ENCODE assay signal across 8 cellular contexts in the genomic region with DNA sequence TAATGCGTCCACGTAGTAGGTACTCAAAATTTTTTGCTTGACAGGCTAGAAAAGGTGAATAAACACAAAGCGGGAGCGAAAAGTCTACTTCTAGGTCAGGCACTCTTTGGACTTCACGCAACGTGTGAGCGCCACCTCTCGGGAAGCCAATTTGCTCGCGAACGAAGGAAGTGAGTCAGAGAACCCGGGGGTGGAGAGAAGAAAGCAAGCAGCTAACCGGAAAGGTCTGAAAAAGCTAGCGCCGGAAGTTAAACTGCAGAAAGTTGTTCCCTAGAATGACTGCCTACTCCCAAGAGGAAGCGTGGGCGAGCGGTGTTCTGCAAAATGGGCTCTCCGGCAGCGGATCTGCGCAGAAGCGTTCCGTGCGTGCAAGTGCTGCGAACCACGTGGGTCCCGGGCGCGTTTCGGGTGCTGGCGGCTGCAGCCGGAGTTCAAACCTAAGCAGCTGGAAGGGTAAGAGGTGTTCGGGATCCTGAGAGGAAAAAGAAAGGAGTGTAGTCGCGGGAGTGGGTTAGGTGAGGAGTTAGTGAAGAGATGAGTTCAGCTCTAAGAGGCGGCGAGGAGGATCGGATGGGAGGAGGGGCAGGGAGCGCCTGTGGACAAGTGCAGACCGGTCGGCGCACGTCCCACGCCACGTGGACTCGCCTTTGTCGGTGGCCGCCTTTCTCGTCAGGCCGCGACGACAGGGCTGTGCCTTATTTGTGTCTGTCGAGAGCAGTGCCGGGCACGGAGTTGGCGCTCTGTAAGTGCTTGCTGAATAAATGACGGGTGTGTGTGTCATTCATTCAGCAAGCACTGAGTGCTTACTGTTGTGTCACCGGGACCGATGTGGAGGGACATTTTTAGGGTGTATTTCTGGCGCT. TPM values are rescaled to one million over a fixed set of nuclear protein-coding genes. Genes with fewer than 3 reads are reported as not detected.
DNase-seq lines count a peak whose midpoint lies in the region; ATAC-seq and TF ChIP-seq lines count a peak whose summit lies in the region.

A gene (plus strand): TSS at position 350 of the 863 bp plus-strand sequence. CDS start 2,096 bp downstream, outside the sequence.

- H3K27me3 Mint-ChIP-seq in activated T-helper 2 cell treated with anti-CD3 and anti-CD28 coated beads, Interferon-gamma antibody, Interleukin-2, Interleukin-4, amounts not matched to agents 10 μg/mL and 5 μg/mL and 100 μg/mL, durations not matched to agents 14 hours and 24 hours and 36 hours (ENCODE audit: low read depth), result no peaks in the 10 kb centered on the region
- H3K27me3 Mint-ChIP-seq in nephron (ENCODE audit: low read depth), result no peaks in the 10 kb centered on the region
- no peaks in the 10 kb centered on the region for H3K27me3 Mint-ChIP-seq in stimulated activated naive CD8-positive, alpha-beta T cell treated with anti-CD3 and anti-CD28 coated beads, Interleukin-15, amount 100 ng/mL, for 72 hours

- peaks cover 19% of the 10 kb centered on the region for H3K4me1 Mint-ChIP-seq in activated T-helper 2 cell treated with anti-CD3 and anti-CD28 coated beads, Interferon-gamma antibody, Interleukin-2, Interleukin-4, amounts not matched to agents 10 μg/mL and 5 μg/mL and 100 μg/mL, durations not matched to agents 14 hours and 24 hours and 36 hours (ENCODE audit: low read depth)
- H3K4me1 Mint-ChIP-seq in nephron, result no peaks in the 10 kb centered on the region
- peaks cover 29% of the 10 kb centered on the region for H3K4me1 Mint-ChIP-seq in stimulated activated naive CD8-positive, alpha-beta T cell treated with anti-CD3 and anti-CD28 coated beads, Interleukin-15, amount 100 ng/mL, for 72 hours

- peak within 1 kb of the TSS; percentile 84 for H3K4me3 ChIP-seq in LNCaP clone FGC (ENCODE audit: low read depth, low read length)
- peak within 1 kb of the TSS; percentile 91 for H3K4me3 ChIP-seq in fibroblast of the aortic adventitia (ENCODE audit: low read depth, low read length)

- TF ChIP-seq CTCF in LNCaP clone FGC (IDR thresholded peaks at IDR 0.05; ENCODE audit: control insufficient read depth, extremely low read depth, insufficient read depth), result peak; percentile 92
- peak; percentile 92 for TF ChIP-seq CTCF in RWPE1 (conservative IDR thresholded peaks at IDR 0.05; ENCODE audit: low read depth)
- TF ChIP-seq CTCF in fibroblast of the aortic adventitia (IDR thresholded peaks at IDR 0.05; ENCODE audit: insufficient read depth, low read length), result peak; percentile 78
- TF ChIP-seq CTCF in nephron (IDR thresholded peaks at IDR 0.05; ENCODE audit: unreplicated experiment in 3 of 3), result peak; percentile 79 to 88 (median 79)

- H3K9me3 Mint-ChIP-seq in activated T-helper 2 cell treated with anti-CD3 and anti-CD28 coated beads, Interferon-gamma antibody, Interleukin-2, Interleukin-4, amounts not matched to agents 10 μg/mL and 5 μg/mL and 100 μg/mL, durations not matched to agents 14 hours and 24 hours and 36 hours, result no peaks in the 10 kb centered on the region
- no peaks in the 10 kb centered on the region for H3K9me3 Mint-ChIP-seq in nephron
- H3K9me3 Mint-ChIP-seq in stimulated activated naive CD8-positive, alpha-beta T cell treated with anti-CD3 and anti-CD28 coated beads, Interleukin-15, amount 100 ng/mL, for 72 hours, result no peaks in the 10 kb centered on the region

- peak within 1 kb of the TSS; percentile 89 for H3K27ac ChIP-seq in RWPE1

- H3K9ac ChIP-seq in ES-I3 (ENCODE audit: low read depth, low read length), result peak within 1 kb of the TSS; percentile 73

- POLR2A ChIA-PET in RWPE1 (lab: Yijun Ruan, JAX; ENCODE audit: low non-redundant PET), result no interaction called here

- intact Hi-C loops in activated T-helper 2 cell treated with anti-CD3 and anti-CD28 coated beads, Interferon-gamma antibody, Interleukin-2, Interleukin-4, amounts not matched to agents 10 μg/mL and 5 μg/mL and 100 μg/mL, durations not matched to agents 14 hours and 24 hours and 36 hours (cut with micrococcal nuclease), result loop anchor here (1.0 to 10.0 kb wide), 6 partner anchors 13 to 779 kb away; a partner anchor contains a TSS

- H3K9me3 ChIP-seq in ES-I3 (ENCODE audit: control insufficient read depth, insufficient read depth, low read length), result no peaks in the 10 kb centered on the region

- CTCF ChIA-PET in RWPE1 (lab: Yijun Ruan, JAX), result interaction anchor here (0.6 to 1.3 kb wide), 11 partner anchors 12 to 291 kb away, joined by 3 to 8 read pairs (median 4); no protein-coding TSS in a partner anchor

- H3K4me3 Mint-ChIP-seq in activated T-helper 2 cell treated with anti-CD3 and anti-CD28 coated beads, Interferon-gamma antibody, Interleukin-2, Interleukin-4, amounts not matched to agents 10 μg/mL and 5 μg/mL and 100 μg/mL, durations not matched to agents 14 hours and 24 hours and 36 hours (ENCODE audit: low read depth), result no peak within 1 kb of the TSS
- H3K4me3 Mint-ChIP-seq in nephron, result peak within 1 kb of the TSS in 1 of 3 experiments; percentile 26
- H3K4me3 Mint-ChIP-seq in stimulated activated naive CD8-positive, alpha-beta T cell treated with anti-CD3 and anti-CD28 coated beads, Interleukin-15, amount 100 ng/mL, for 72 hours, result no peak within 1 kb of the TSS

- peaks cover 15% of the 10 kb centered on the region; the same call in 1 of the 2 replicates for H3K36me3 ChIP-seq in ES-I3 (ENCODE audit: insufficient read depth, low read length)

- peak; percentile 93 for ATAC-seq in stimulated activated naive CD8-positive, alpha-beta T cell treated with anti-CD3 and anti-CD28 coated beads, Interleukin-15, amount 100 ng/mL, for 72 hours

- 0 out of 2 replicates have a peak, but pooled peaks cover 6% of the 10 kb centered on the region for H3K4me1 ChIP-seq in ES-I3 (ENCODE audit: insufficient read depth, low read length)

- DNase-seq in H4 (ENCODE audit: low spot score), result peak; percentile 99
- peak; percentile 99 for DNase-seq in LNCaP clone FGC (ENCODE audit: low read depth)
- peak; percentile 96 for DNase-seq in RWPE1 (ENCODE audit: low spot score)
- peak; percentile 99 for DNase-seq in activated T-helper 2 cell treated with anti-CD3 and anti-CD28 coated beads, Interferon-gamma antibody, Interleukin-2, Interleukin-4, amounts not matched to agents 10 μg/mL and 5 μg/mL and 100 μg/mL, durations not matched to agents 14 hours and 24 hours and 36 hours (ENCODE audit: low spot score)
- DNase-seq in fibroblast of the aortic adventitia (ENCODE audit: low read depth), result peak; percentile 100
- peak; percentile 99 for DNase-seq in stimulated activated naive CD8-positive, alpha-beta T cell treated with anti-CD3 and anti-CD28 coated beads, Interleukin-15, amount 100 ng/mL, for 72 hours

- H3K36me3 Mint-ChIP-seq in activated T-helper 2 cell treated with anti-CD3 and anti-CD28 coated beads, Interferon-gamma antibody, Interleukin-2, Interleukin-4, amounts not matched to agents 10 μg/mL and 5 μg/mL and 100 μg/mL, durations not matched to agents 14 hours and 24 hours and 36 hours (ENCODE audit: low read depth), result peaks cover 16% of the 10 kb centered on the region
- peaks cover 18% of the 10 kb centered on the region for H3K36me3 Mint-ChIP-seq in nephron (ENCODE audit: low read depth)

- no peak within 1 kb of the TSS for H3K27ac Mint-ChIP-seq in activated T-helper 2 cell treated with anti-CD3 and anti-CD28 coated beads, Interferon-gamma antibody, Interleukin-2, Interleukin-4, amounts not matched to agents 10 μg/mL and 5 μg/mL and 100 μg/mL, durations not matched to agents 14 hours and 24 hours and 36 hours
- no peak within 1 kb of the TSS for H3K27ac Mint-ChIP-seq in nephron
- H3K27ac Mint-ChIP-seq in stimulated activated naive CD8-positive, alpha-beta T cell treated with anti-CD3 and anti-CD28 coated beads, Interleukin-15, amount 100 ng/mL, for 72 hours, result no peak within 1 kb of the TSS

RNA-seq across cellular contexts. Expression of the gene that starts here (rescaled TPM):
- total RNA-seq in H4 (2014; rRNA removed; shearing (Covaris generic)), result 510 and 574 TPM in 2 replicates
- total RNA-seq in activated T-helper 2 cell treated with anti-CD3 and anti-CD28 coated beads, Interferon-gamma antibody, Interleukin-2, Interleukin-4, amounts not matched to agents 10 μg/mL and 5 μg/mL and 100 μg/mL, durations not matched to agents 14 hours and 24 hours and 36 hours, result 360 and 373 TPM in 2 replicates
- total RNA-seq in fibroblast of the aortic adventitia (ENCODE audit: low replicate concordance), result 34.0 and 138 TPM in 2 replicates

Comparison
In these comparisons a context has a peak if more than half of its experiments do, and no peak if none do; other contexts are left out.
1. Peak in every context shown above with its lines: DNase-seq, ATAC-seq, H3K4me3 ChIP-seq and H3K27ac ChIP-seq.